In genomic region chr12:16607895-16608294, GRCh38 we compare ENCODE assay signal across 17 cellular contexts. TPM values are rescaled to one million over a fixed set of nuclear protein-coding genes. Genes with fewer than 3 reads are reported as not detected.
A peak's percentile ranks its signal among the peaks of the same experiment; 100 is the strongest.
DNase-seq lines count a peak whose midpoint lies in the region; ATAC-seq and TF ChIP-seq lines count a peak whose summit lies in the region.
"Had no signal": no experiment of that assay in that cellular context is flagged by ENCODE, and none has a peak within 500 bp of the region (broad histone marks: within the 10 kb centered on the region; RNA-seq: fewer than 3 reads in every experiment).

No MANE protein-coding gene starts in this region.

- H3K4me1 ChIP-seq in OCI-LY1 (ENCODE audit: insufficient read depth, low read length, severe bottlenecking) (peaks cover 37% of the 10 kb centered on the region), lower lobe of right lung (no peaks in the 10 kb centered on the region), thyroid gland (peaks cover 17 to 33% of the 10 kb centered on the region in 2 donors), SK-N-SH (ENCODE audit: control insufficient read depth in 1 of 2, insufficient read depth in 2 of 2, low read depth in 1 of 2, low read length in 1 of 2) (peaks cover 0 to 32% of the 10 kb centered on the region in 2 experiments; a peak in 3 of 4 replicates)
- H3K4me1 ChIP-seq: foreskin keratinocyte had no signal

- CTCF ChIA-PET in SK-N-SH (lab: Yijun Ruan, JAX) = interaction anchor here (1.1 to 1.4 kb wide), 2 partner anchors 13 to 222 kb away, joined by 4 to 5 read pairs; no protein-coding TSS in a partner anchor

- ATAC-seq in lower lobe of right lung = peak; percentile 53 to 78
- ATAC-seq in natural killer cell treated with Interleukin-12 subunit alpha and Interleukin-12 subunit beta and Interleukin-15 and Interleukin-18, amount 100 ng/mL, for 72 hours = no peak
- ATAC-seq: foreskin keratinocyte, SK-N-SH treated with all-trans-retinoic acid at 6 μM for 48 hours had no signal

- intact Hi-C loops in lower lobe of right lung (cut with DNase I) (no loop called here), thyroid gland (cut with DNase I) (no loop called here)

- H3K4me3 Mint-ChIP-seq in natural killer cell treated with Interleukin-12 subunit alpha and Interleukin-12 subunit beta and Interleukin-15 and Interleukin-18, amount 100 ng/mL, for 72 hours = no peak overlapping the region
- H3K4me3 Mint-ChIP-seq: immature natural killer cell had no signal

- H3K4me1 Mint-ChIP-seq in natural killer cell treated with Interleukin-12 subunit alpha and Interleukin-12 subunit beta and Interleukin-15 and Interleukin-18, amount 100 ng/mL, for 72 hours (ENCODE audit: low read depth in 2 of 2) = no peaks in the 10 kb centered on the region
- H3K4me1 Mint-ChIP-seq: immature natural killer cell had no signal

- H3K9me3 Mint-ChIP-seq in natural killer cell treated with Interleukin-12 subunit alpha and Interleukin-12 subunit beta and Interleukin-15 and Interleukin-18, amount 100 ng/mL, for 72 hours = peaks cover 12% of the 10 kb centered on the region
- H3K9me3 Mint-ChIP-seq: endodermal cell had no signal

- DNase-seq in NCI-H146 (lab: John Stamatoyannopoulos, UW) (peak; percentile 93), lower lobe of right lung (peak; percentile 52), thyroid gland (peak in 1 of 2 donors; percentile 44), SK-N-SH (no peak), NCI-H187 (lab: John Stamatoyannopoulos, UW) (no peak), putamen (ENCODE audit: low spot score) (no peak)
- no peak for DNase-seq in natural killer cell treated with Interleukin-12 subunit alpha and Interleukin-12 subunit beta and Interleukin-15 and Interleukin-18, amount 100 ng/mL, for 72 hours (ENCODE audit: low spot score)
- DNase-seq: activated effector memory CD4-positive, alpha-beta T cell treated with anti-CD3 and anti-CD28 coated beads, Interleukin-2, amount 50 U/mL, for 16 hours; endodermal cell; foreskin keratinocyte; immature natural killer cell; NCI-H187 treated with DMSO at 0.1 percent for 48 hours; stimulated activated CD4-positive, alpha-beta T cell treated with anti-CD3 and anti-CD28 coated beads, Interleukin-2, amount 100 ng/mL, for 48 hours had no signal

- no peak for TF ChIP-seq EP300 in SK-N-SH (IDR thresholded peaks at IDR 0.05; ENCODE audit: borderline replicate concordance in 1 of 2, low read depth in 1 of 2, low read length in 1 of 2)

- H3F3A ChIP-seq in OCI-LY1 (ENCODE audit: insufficient read depth, low read length) (no peaks in the 10 kb centered on the region), SK-N-SH (replicated peaks; ENCODE audit: insufficient read depth) (no peaks in the 10 kb centered on the region)

- TF ChIP-seq POLR2A in thyroid gland (IDR thresholded peaks at IDR 0.05) = peak in 1 of 2 donors; percentile 55

- H3K9me3 ChIP-seq in OCI-LY1 (ENCODE audit: low read length) (no peaks in the 10 kb centered on the region), lower lobe of right lung (no peaks in the 10 kb centered on the region), thyroid gland (no peaks in the 10 kb centered on the region), SK-N-SH (no peaks in the 10 kb centered on the region)

- peaks cover 14 to 28% of the 10 kb centered on the region in 2 donors for H3K27me3 Mint-ChIP-seq in natural killer cell treated with Interleukin-12 subunit alpha and Interleukin-12 subunit beta and Interleukin-15 and Interleukin-18, amount 100 ng/mL, for 72 hours

- H4K20me1 ChIP-seq in OCI-LY1 (ENCODE audit: insufficient read depth, low read length) (no peaks in the 10 kb centered on the region), SK-N-SH (ENCODE audit: insufficient read depth) (no peaks in the 10 kb centered on the region)

- no peak overlapping the region for H3K4me3 ChIP-seq in OCI-LY1 (ENCODE audit: low read depth, low read length, poor library complexity, severe bottlenecking)
- H3K4me3 ChIP-seq in lower lobe of right lung = peak overlapping the region; percentile 56
- peak overlapping the region in 1 of 3 donors; percentile 46 for H3K4me3 ChIP-seq in thyroid gland (replicated peaks in 1 of 3)
- no peak overlapping the region for H3K4me3 ChIP-seq in SK-N-SH (ENCODE audit: low read depth in 2 of 2, low read length in 1 of 2)

- POLR2A ChIA-PET in SK-N-SH (lab: Yijun Ruan, JAX) = no interaction called here

- H3K27me3 ChIP-seq in OCI-LY1 (ENCODE audit: insufficient read depth, low read length) = no peaks in the 10 kb centered on the region
- H3K27me3 ChIP-seq in lower lobe of right lung (ENCODE audit: low read depth) = peaks cover 15% of the 10 kb centered on the region
- H3K27me3 ChIP-seq in thyroid gland = no peaks in the 10 kb centered on the region
- no peaks in the 10 kb centered on the region; the same call in 1 of the 2 replicates for H3K27me3 ChIP-seq in SK-N-SH (ENCODE audit: insufficient read depth)

- H3K27ac Mint-ChIP-seq in natural killer cell treated with Interleukin-12 subunit alpha and Interleukin-12 subunit beta and Interleukin-15 and Interleukin-18, amount 100 ng/mL, for 72 hours = no peak overlapping the region
- H3K27ac Mint-ChIP-seq: endodermal cell, immature natural killer cell had no signal

- H3K27ac ChIP-seq in OCI-LY1 (ENCODE audit: low read depth, low read length, poor library complexity, severe bottlenecking) (peak overlapping the region; percentile 56), lower lobe of right lung (peak overlapping the region; percentile 78), thyroid gland (peak overlapping the region; percentile 97 to 99 (median 97)), SK-N-SH (ENCODE audit: low read depth in 2 of 2, low read length in 1 of 2) (no peak overlapping the region)
- H3K27ac ChIP-seq: C4-2B, foreskin keratinocyte had no signal

- no peak overlapping the region for H3K9ac ChIP-seq in OCI-LY1 (ENCODE audit: low read length)
- no peak overlapping the region for H3K9ac ChIP-seq in SK-N-SH

- no peak for TF ChIP-seq RAD21 in SK-N-SH (IDR thresholded peaks at IDR 0.05; ENCODE audit: low read length)

- no peaks in the 10 kb centered on the region for H3K79me2 ChIP-seq in OCI-LY1 (ENCODE audit: insufficient read depth, low read length)
- H3K79me2 ChIP-seq in SK-N-SH (ENCODE audit: insufficient read depth) = no peaks in the 10 kb centered on the region

- H3K4me2 ChIP-seq in OCI-LY1 (ENCODE audit: low read length) (no peak overlapping the region), SK-N-SH (no peak overlapping the region)

- no peaks in the 10 kb centered on the region for H3K36me3 ChIP-seq in OCI-LY1 (ENCODE audit: insufficient read depth, low read length)
- no peaks in the 10 kb centered on the region for H3K36me3 ChIP-seq in lower lobe of right lung
- H3K36me3 ChIP-seq in thyroid gland = no peaks in the 10 kb centered on the region
- H3K36me3 ChIP-seq in SK-N-SH (replicated peaks in 1 of 2; ENCODE audit: control insufficient read depth in 1 of 2, insufficient read depth in 2 of 2, low read length in 1 of 2) = no peaks in the 10 kb centered on the region

- TF ChIP-seq CTCF in OCI-LY1 (IDR thresholded peaks at IDR 0.05; ENCODE audit: low read length) (no peak), lower lobe of right lung (IDR thresholded peaks at IDR 0.05) (no peak), thyroid gland (IDR thresholded peaks at IDR 0.05) (no peak), SK-N-SH (IDR thresholded peaks at IDR 0.05) (no peak)

- peaks cover 11% of the 10 kb centered on the region for H3K36me3 Mint-ChIP-seq in natural killer cell treated with Interleukin-12 subunit alpha and Interleukin-12 subunit beta and Interleukin-15 and Interleukin-18, amount 100 ng/mL, for 72 hours

- H3K9me2 ChIP-seq in OCI-LY1 (ENCODE audit: low read depth, low read length) = no peaks in the 10 kb centered on the region
- H3K9me2 ChIP-seq in SK-N-SH = no peaks in the 10 kb centered on the region

- H2AFZ ChIP-seq in OCI-LY1 (ENCODE audit: low read length) (no peak overlapping the region), SK-N-SH (ENCODE audit: low read depth) (no peak overlapping the region)

- WGBS in thyroid gland, 2 donors = 38 to 70% methylated on average over 6 of the region's 6 CpGs
- 62% methylated on average over 6 of the region's 6 CpGs for WGBS in SK-N-SH (ENCODE audit: low lambda C conversion rate)

TF ChIP-seq in SK-N-SH, 30 proteins besides CTCF, POLR2A, EP300 and RAD21 (continues in another document):
- TF ChIP-seq USF2 (IDR thresholded peaks at IDR 0.05; ENCODE audit: borderline replicate concordance, low read depth, low read length) = no peak
- TF ChIP-seq FOXJ3 (CRISPR knock-in tag; IDR thresholded peaks at IDR 0.05) = no peak

RNA-seq across cellular contexts. Expression of gene LMO3, which starts 1.9 kb away (rescaled TPM):
- 127 TPM for total RNA-seq in lower lobe of right lung
- total RNA-seq in thyroid gland = 100 to 1,000 TPM; 132 to 282 (median 197) TPM
- not detected for total RNA-seq in natural killer cell treated with Interleukin-12 subunit alpha and Interleukin-12 subunit beta and Interleukin-15 and Interleukin-18, amount 100 ng/mL, for 72 hours
- polyA plus RNA-seq in SK-N-SH (2012; rRNA removed) = not detected in 2 replicates
- 0.21 and 0.26 TPM in 2 replicates for polyA plus RNA-seq in SK-N-SH (2012; cell fraction: cytosol; rRNA removed)
- 0.01 and 0.04 TPM in 2 replicates for polyA plus RNA-seq in SK-N-SH (2012; cell fraction: nucleus; rRNA removed)
- total RNA-seq: foreskin keratinocyte, mononuclear cell had no signal
- polyA plus RNA-seq: foreskin keratinocyte, immature natural killer cell had no signal

Comparison
In these comparisons a context has a peak if more than half of its experiments do, and no peak if none do; other contexts are left out.
1. DNase-seq: peak in NCI-H146 (single experiment) and lower lobe of right lung (single experiment); none in natural killer cell treated with Interleukin-12 subunit alpha and Interleukin-12 subunit beta and Interleukin-15 and Interleukin-18, amount 100 ng/mL, for 72 hours (single experiment), SK-N-SH (single experiment), NCI-H187 (0 of 2) and putamen (single experiment).
2. H3K27ac ChIP-seq: peak in OCI-LY1 (single experiment), lower lobe of right lung (single experiment) and thyroid gland (3 of 3); none in SK-N-SH (0 of 2).
3. ATAC-seq: peak in lower lobe of right lung (2 of 2); none in natural killer cell treated with Interleukin-12 subunit alpha and Interleukin-12 subunit beta and Interleukin-15 and Interleukin-18, amount 100 ng/mL, for 72 hours (0 of 2).
4. RNA of gene LMO3, which starts 1.9 kb away (total RNA-seq): 132 to 282 TPM in thyroid gland and 127 TPM in lower lobe of right lung (single experiment); not detected in natural killer cell treated with Interleukin-12 subunit alpha and Interleukin-12 subunit beta and Interleukin-15 and Interleukin-18, amount 100 ng/mL, for 72 hours; every median in the first group is over 100 times any median in the second.